16 cellular contexts compared by ENCODE assay signal in genomic region chr12:24045816-24046257, GRCh38.
DNase-seq lines count a peak whose midpoint lies in the region; ATAC-seq, FAIRE-seq and TF ChIP-seq lines count a peak whose summit lies in the region.
"Had no signal": no experiment of that assay in that cellular context is flagged by ENCODE, and none has a peak within 500 bp of the region (broad histone marks: within the 10 kb centered on the region; RNA-seq: fewer than 3 reads in every experiment).

No MANE protein-coding gene starts in this region.

- H3K9ac ChIP-seq in K562 (ENCODE audit: insufficient read depth in 1 of 2, low read depth in 2 of 2, low read length in 2 of 2), result no peak overlapping the region

- in situ Hi-C loops in K562 (cut with MboI), result no loop called here

- CTCF ChIA-PET in K562 (lab: Yijun Ruan, JAX; ENCODE audit: low intra/inter-chr PET ratio), result no interaction called here

- WGBS in heart left ventricle, 4 donors, result 2 to 8% (median 3%) methylated on average over 5 of the region's 5 CpGs
- WGBS in K562 (ENCODE audit: insufficient coverage, low coverage, missing lambda C conversion rate), result 30% methylated on average over 5 of the region's 5 CpGs
- 39% methylated on average over 5 of the region's 5 CpGs for WGBS in prostate gland

- H2AFZ ChIP-seq in K562 (ENCODE audit: low read depth, low read length), result peak overlapping the region; percentile 30

- no peak for TF ChIP-seq POLR2A in heart left ventricle (IDR thresholded peaks at IDR 0.05)
- no peak for TF ChIP-seq POLR2A in K562 (conservative IDR thresholded peaks at IDR 0.05)
- no peak for TF ChIP-seq POLR2A in erythroblast (IDR thresholded peaks at IDR 0.05; ENCODE audit: low read length)
- no peak for TF ChIP-seq POLR2A in prostate gland (IDR thresholded peaks at IDR 0.05)

- POLR2A ChIA-PET in K562 (lab: Yijun Ruan, JAX), result no interaction called here

- peak; percentile 61 to 85 (median 72) for ATAC-seq in heart left ventricle
- ATAC-seq in K562, result peak; percentile 28
- ATAC-seq: activated CD8-positive, alpha-beta memory T cell treated with anti-CD3 and anti-CD28 coated beads, Interleukin-2, amount 10 ng/mL, durations not matched to agents 7 days and 5 days had no signal

- no peak for TF ChIP-seq CTCF in heart left ventricle (IDR thresholded peaks at IDR 0.05)
- no peak for TF ChIP-seq CTCF in K562 (IDR thresholded peaks at IDR 0.05 in 2 of 3, conservative IDR thresholded peaks at IDR 0.05 in 1 of 3; ENCODE audit: insufficient read depth in 2 of 3, low read depth in 1 of 3, low read length in 3 of 3)
- TF ChIP-seq CTCF in prostate gland (IDR thresholded peaks at IDR 0.05), result no peak

- H3K9me3 ChIP-seq in heart left ventricle, result peaks cover 0 to 12% (median 3%) of the 10 kb centered on the region in 12 donors
- H3K9me3 ChIP-seq in K562 (replicated peaks; ENCODE audit: control insufficient read depth, insufficient read depth, low read depth, low read length), result no peaks in the 10 kb centered on the region
- H3K9me3 ChIP-seq in prostate gland, result no peaks in the 10 kb centered on the region

- TF ChIP-seq RAD21 in K562 (CRISPR knock-in tag; conservative IDR thresholded peaks at IDR 0.05 in 1 of 2, IDR thresholded peaks at IDR 0.05 in 1 of 2), result no peak

- H3K4me1 ChIP-seq in heart left ventricle (peaks cover 0 to 10% (median 0%) of the 10 kb centered on the region in 12 donors), K562 (replicated peaks in 1 of 2; ENCODE audit: control insufficient read depth in 2 of 2, insufficient read depth in 2 of 2, low read length in 2 of 2) (no peaks in the 10 kb centered on the region), prostate gland (replicated peaks) (no peaks in the 10 kb centered on the region)

- peak in 2 of 5 donors; percentile 8 to 33 for DNase-seq in heart left ventricle
- DNase-seq in cardiac septum (ENCODE audit: low spot score), result no peak
- peak in 1 of 4 experiments; percentile 6 for DNase-seq in K562 (ENCODE audit: extremely low read depth in 1 of 4, low spot score in 3 of 4)
- peak; percentile 47 for DNase-seq in kidney tubule cell (ENCODE audit: low spot score)
- no peak for DNase-seq in erythroblast (lab: John Stamatoyannopoulos, UW)
- no peak for DNase-seq in prostate gland (ENCODE audit: low spot score)
- DNase-seq in NCI-H2227 treated with DMSO at 0.1 percent for 48 hours (lab: John Stamatoyannopoulos, UW), result no peak
- DNase-seq in SHP77 (lab: John Stamatoyannopoulos, UW), result no peak
- DNase-seq: ACHN; activated CD8-positive, alpha-beta memory T cell treated with anti-CD3 and anti-CD28 coated beads, Interleukin-2, amount 10 ng/mL, durations not matched to agents 7 days and 5 days; amygdala; GOT3; NCI-H526 treated with DMSO at 0.1 percent for 48 hours; retina had no signal

- no peak for TF ChIP-seq EP300 in K562 (IDR thresholded peaks at IDR 0.05; ENCODE audit: low read length)

- H4K20me1 ChIP-seq in K562 (replicated peaks; ENCODE audit: control insufficient read depth, insufficient read depth, low read length), result no peaks in the 10 kb centered on the region

- H3K4me2 ChIP-seq in K562 (ENCODE audit: insufficient read depth, low read length), result no peak overlapping the region

- no peaks in the 10 kb centered on the region for H3K9me1 ChIP-seq in K562 (ENCODE audit: control insufficient read depth, insufficient read depth, low read length)

- no peaks in the 10 kb centered on the region for H3K79me2 ChIP-seq in K562 (ENCODE audit: control insufficient read depth, insufficient read depth, low read length)

- BruUV-seq in K562 (replicated peaks; lab: Mats Ljungman, UMichigan), result no TSS peak

- peak overlapping the region in 1 of 12 donors; percentile 27 for H3K27ac ChIP-seq in heart left ventricle
- H3K27ac ChIP-seq in K562 (ENCODE audit: extremely low read depth, low read depth, low read length), result no peak overlapping the region
- no peak overlapping the region for H3K27ac ChIP-seq in prostate gland
- H3K27ac ChIP-seq: esophagus muscularis mucosa had no signal

- intact Hi-C loops in heart left ventricle (cut with DNase I), result no loop called here
- intact Hi-C loops in cardiac septum (cut with DNase I), result no loop called here
- intact Hi-C loops in K562 (cut with micrococcal nuclease), result no loop called here
- intact Hi-C loops in prostate gland (cut with DNase I), result no loop called here

- H3K4me3 ChIP-seq in heart left ventricle (peak overlapping the region in 3 of 12 donors; percentile 7 to 16 (median 13)), K562 (no peak overlapping the region), prostate gland (no peak overlapping the region)
- H3K4me3 ChIP-seq: esophagus muscularis mucosa, lung had no signal

- FAIRE-seq in K562 (lab: Jason Lieb, UNC), result no peak

- H3K27me3 ChIP-seq in heart left ventricle (no peaks in the 10 kb centered on the region), K562 (ENCODE audit: control insufficient read depth in 2 of 2, insufficient read depth in 2 of 2, low read length in 2 of 2) (no peaks in the 10 kb centered on the region), prostate gland (replicated peaks; ENCODE audit: insufficient read depth) (no peaks in the 10 kb centered on the region)
- H3K27me3 ChIP-seq: esophagus muscularis mucosa had no signal

- no peaks in the 10 kb centered on the region for H3K36me3 ChIP-seq in heart left ventricle
- H3K36me3 ChIP-seq in K562 (ENCODE audit: control insufficient read depth, insufficient read depth, low read length), result no peaks in the 10 kb centered on the region
- H3K36me3 ChIP-seq in prostate gland, result no peaks in the 10 kb centered on the region
- H3K36me3 ChIP-seq: esophagus muscularis mucosa had no signal

TF ChIP-seq in K562, 482 proteins besides CTCF, POLR2A, EP300 and RAD21:
- TF ChIP-seq ESRRA (IDR thresholded peaks at IDR 0.05; ENCODE audit: borderline replicate concordance, low read depth) (0 out of 2 replicates have a peak, but pooled peaks have one; percentile 25), CBFA2T2 (conservative IDR thresholded peaks at IDR 0.05) (no peak), RBM34 (IDR thresholded peaks at IDR 0.05; ENCODE audit: borderline replicate concordance, insufficient read depth, low read length) (no peak), MEIS2 (IDR thresholded peaks at IDR 0.05; ENCODE audit: partially characterized antibody) (peak; percentile 35)
